In the genomic region with DNA sequence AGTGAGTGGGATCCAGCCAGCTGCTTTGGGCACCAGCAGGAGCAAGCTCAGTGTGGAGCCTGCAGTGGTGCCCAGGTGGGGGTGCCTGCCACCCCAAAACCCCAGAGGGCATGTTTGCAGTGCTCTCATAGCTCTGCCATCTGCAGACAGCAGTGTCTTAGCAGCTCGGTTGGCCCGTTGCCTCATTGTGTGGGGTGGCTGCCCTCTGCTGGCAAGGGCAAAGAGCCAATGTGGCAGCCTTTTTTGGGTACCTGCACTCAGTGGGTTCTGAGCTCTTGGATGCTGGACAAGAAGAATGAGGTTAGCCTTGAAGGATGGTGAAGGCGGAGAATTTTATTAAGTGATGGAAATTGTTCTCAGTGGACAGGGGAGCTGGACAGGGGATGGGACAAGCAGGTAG, we compare ENCODE assay signal across 8 cellular contexts. TPM values are rescaled to one million over a fixed set of nuclear protein-coding genes. Genes with fewer than 3 reads are reported as not detected.
DNase-seq lines count a peak whose midpoint lies in the region; ATAC-seq, FAIRE-seq and TF ChIP-seq lines count a peak whose summit lies in the region.

No MANE protein-coding gene starts in this region.

- no peaks in the 10 kb centered on the region for H3K27me3 ChIP-seq in astrocyte (ENCODE audit: insufficient read depth, low read length)

- H3K9ac ChIP-seq in astrocyte (ENCODE audit: low read length): no peak overlapping the region

- H4K20me1 ChIP-seq in astrocyte (ENCODE audit: insufficient read depth, low read length): no peaks in the 10 kb centered on the region

- no peak overlapping the region for H3K4me3 ChIP-seq in AG10803 (ENCODE audit: low read length)
- H3K4me3 ChIP-seq in astrocyte (ENCODE audit: insufficient read depth, low read depth, low read length): no peak overlapping the region

- DNase-seq in AG10803 (ENCODE audit: low read depth) (peak; percentile 13), M059J (ENCODE audit: low read depth) (peak; percentile 24), astrocyte (ENCODE audit: low read depth) (no peak), kidney tubule cell (ENCODE audit: low spot score) (peak; percentile 41)
- peak; percentile 69 for DNase-seq in T-helper 2 cell treated with Interferon-gamma antibody and Interleukin-4, amounts not matched to agents 5 μg/mL and 100 μg/mL, for 36 hours (ENCODE audit: low spot score)
- peak; percentile 55 to 58 for DNase-seq in stimulated activated CD8-positive, alpha-beta memory T cell treated with anti-CD3 and anti-CD28 coated beads, Interleukin-15, amount 100 ng/mL, for 48 hours (ENCODE audit: low read depth in 2 of 2)

- H3K4me2 ChIP-seq in astrocyte (ENCODE audit: low read length): no peak overlapping the region

- no peak overlapping the region for H2AFZ ChIP-seq in astrocyte (ENCODE audit: low read depth, low read length)

- peak overlapping the region; percentile 33 for H3K27ac Mint-ChIP-seq in T-helper 2 cell treated with Interferon-gamma antibody and Interleukin-4, amounts not matched to agents 5 μg/mL and 100 μg/mL, for 36 hours
- no peak overlapping the region for H3K27ac Mint-ChIP-seq in astrocyte (ENCODE audit: unreplicated experiment)

- H3K36me3 ChIP-seq in astrocyte (ENCODE audit: insufficient read depth, low read length): no peaks in the 10 kb centered on the region

- peaks cover 5% of the 10 kb centered on the region for H3K4me1 Mint-ChIP-seq in T-helper 2 cell treated with Interferon-gamma antibody and Interleukin-4, amounts not matched to agents 5 μg/mL and 100 μg/mL, for 36 hours (ENCODE audit: low read depth)
- no peaks in the 10 kb centered on the region for H3K4me1 Mint-ChIP-seq in astrocyte (ENCODE audit: low read depth, unreplicated experiment)

- H3K9me3 Mint-ChIP-seq in T-helper 2 cell treated with Interferon-gamma antibody and Interleukin-4, amounts not matched to agents 5 μg/mL and 100 μg/mL, for 36 hours: no peaks in the 10 kb centered on the region
- no peaks in the 10 kb centered on the region for H3K9me3 Mint-ChIP-seq in astrocyte (ENCODE audit: unreplicated experiment)

- H3K79me2 ChIP-seq in astrocyte (ENCODE audit: insufficient read depth, low read length): no peaks in the 10 kb centered on the region

- no peaks in the 10 kb centered on the region for H3K36me3 Mint-ChIP-seq in T-helper 2 cell treated with Interferon-gamma antibody and Interleukin-4, amounts not matched to agents 5 μg/mL and 100 μg/mL, for 36 hours (ENCODE audit: low read depth)
- H3K36me3 Mint-ChIP-seq in astrocyte (ENCODE audit: low read depth, unreplicated experiment): no peaks in the 10 kb centered on the region

- no peak overlapping the region for H3K4me3 Mint-ChIP-seq in T-helper 2 cell treated with Interferon-gamma antibody and Interleukin-4, amounts not matched to agents 5 μg/mL and 100 μg/mL, for 36 hours
- H3K4me3 Mint-ChIP-seq in astrocyte (ENCODE audit: unreplicated experiment): no peak overlapping the region

- no peaks in the 10 kb centered on the region for H3K9me3 ChIP-seq in astrocyte (ENCODE audit: insufficient read depth, low read depth, low read length)

- FAIRE-seq in astrocyte (lab: Jason Lieb, UNC): no peak

- H3K4me1 ChIP-seq in astrocyte (ENCODE audit: insufficient read depth, low read length): no peaks in the 10 kb centered on the region

- TF ChIP-seq CTCF in AG10803 (conservative IDR thresholded peaks at IDR 0.05; ENCODE audit: low read length): peak; percentile 24; the same call in 1 of the 2 replicates
- TF ChIP-seq CTCF in astrocyte (IDR thresholded peaks at IDR 0.05; ENCODE audit: insufficient read depth, low read depth, low read length): peak; percentile 8

- ATAC-seq in GM19324 (IDR thresholded peaks at IDR 0.05; ENCODE audit: low FRiP score, unreplicated experiment) (peak; percentile 79), GM19467 (IDR thresholded peaks at IDR 0.05; ENCODE audit: unreplicated experiment) (no peak)

- H3K27me3 Mint-ChIP-seq in T-helper 2 cell treated with Interferon-gamma antibody and Interleukin-4, amounts not matched to agents 5 μg/mL and 100 μg/mL, for 36 hours (ENCODE audit: low read depth): peaks cover 21% of the 10 kb centered on the region
- no peaks in the 10 kb centered on the region for H3K27me3 Mint-ChIP-seq in astrocyte (ENCODE audit: low read depth, unreplicated experiment)

- H3K27ac ChIP-seq in astrocyte (ENCODE audit: low read depth, low read length): no peak overlapping the region

RNA-seq across cellular contexts. Expression of a gene that starts 52.3 kb away (rescaled TPM):
- total RNA-seq in M059J (2014; rRNA removed; shearing (Covaris generic)): not detected in 2 replicates
- not detected in 2 replicates for total RNA-seq in astrocyte

RNA-seq across cellular contexts. Expression of a gene that starts 54.1 kb away (rescaled TPM):
- not detected in 2 replicates for total RNA-seq in M059J (2014; rRNA removed; shearing (Covaris generic))
- not detected in 2 replicates for total RNA-seq in astrocyte
